1 cellular context compared by ENCODE assay signal in the genomic region with DNA sequence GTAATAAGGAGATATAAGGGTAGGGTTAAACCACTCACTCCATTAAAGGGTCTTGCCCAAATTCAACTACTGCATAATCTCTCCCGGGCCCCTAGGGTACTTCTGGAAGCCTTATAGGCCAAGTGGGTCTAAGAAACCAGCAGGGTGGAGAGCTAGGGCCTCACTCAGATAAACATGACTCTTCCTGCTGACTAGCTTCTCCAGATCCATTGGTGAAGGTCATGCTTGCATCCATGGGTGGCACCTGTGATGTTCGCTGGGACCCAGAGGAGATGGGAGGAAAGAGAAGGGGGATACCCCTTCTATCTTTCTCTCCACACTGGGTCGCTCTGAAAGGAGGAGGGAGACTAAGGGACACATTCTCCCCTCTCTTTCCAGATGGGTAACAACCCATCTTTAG.
A peak's percentile ranks its signal among the peaks of the same experiment; 100 is the strongest.
TF ChIP-seq lines count a peak whose summit lies in the region.

No MANE protein-coding gene starts in this region.

TF ChIP-seq in K562, 482 proteins besides CTCF, POLR2A, EP300 and RAD21 (continued from another document):
- no peak for TF ChIP-seq TSC22D4 (tag; IDR thresholded peaks at IDR 0.05)
- TF ChIP-seq E2F8 (IDR thresholded peaks at IDR 0.05; ENCODE audit: low read depth, partially characterized antibody) = no peak
- TF ChIP-seq KLF6 (CRISPR knock-in tag; IDR thresholded peaks at IDR 0.05; ENCODE audit: borderline replicate concordance) = no peak
- TF ChIP-seq POLR2B (IDR thresholded peaks at IDR 0.05; ENCODE audit: low read depth, partially characterized antibody) = no peak
- TF ChIP-seq FOXO4 (CRISPR knock-in tag; IDR thresholded peaks at IDR 0.05) = no peak
- TF ChIP-seq CBX1 (IDR thresholded peaks at IDR 0.05; ENCODE audit: low read depth) = peak; percentile 97; the same call in 1 of the 2 replicates
- 0 out of 2 replicates have a peak, but pooled peaks have one; percentile 36 for TF ChIP-seq CEBPZ (IDR thresholded peaks at IDR 0.05; ENCODE audit: borderline replicate concordance, low read depth, low read length)
- peak; percentile 98 for TF ChIP-seq TRIM28 (IDR thresholded peaks at IDR 0.05)
- TF ChIP-seq TRIM24 (IDR thresholded peaks at IDR 0.05) = peak in 1 of 2 experiments; percentile 67; a peak in 2 of 4 replicates
- peak; percentile 86 for TF ChIP-seq ZNF280A (IDR thresholded peaks at IDR 0.05; ENCODE audit: low read depth, partially characterized antibody)
- no peak for TF ChIP-seq ETV5 (CRISPR knock-in tag; IDR thresholded peaks at IDR 0.05; ENCODE audit: low read depth)
- no peak for TF ChIP-seq ZNF584 (CRISPR knock-in tag; IDR thresholded peaks at IDR 0.05; ENCODE audit: low read depth)
